In the genomic region with DNA sequence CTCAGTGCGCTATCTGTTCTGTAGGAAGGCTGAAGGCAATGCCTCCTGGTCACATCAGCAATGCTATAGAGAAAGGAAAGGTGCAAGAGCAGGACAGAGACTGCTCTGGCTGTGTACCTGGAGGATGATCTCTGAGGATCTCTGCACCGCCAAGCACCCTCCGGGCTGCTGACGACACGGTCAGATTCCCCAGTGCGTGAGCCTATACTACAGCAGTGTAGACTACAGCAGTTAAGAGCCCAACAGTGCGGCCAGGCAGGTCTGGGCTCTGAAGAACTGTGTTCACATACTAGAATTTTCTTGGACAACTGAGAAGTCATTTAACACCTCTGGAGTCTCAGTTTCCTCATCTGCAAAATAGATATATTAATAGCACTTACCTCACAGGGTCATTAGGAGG, we compare ENCODE assay signal across 17 cellular contexts. TPM values are rescaled to one million over a fixed set of nuclear protein-coding genes. Genes with fewer than 3 reads are reported as not detected.
DNase-seq lines count a peak whose midpoint lies in the region; ATAC-seq and TF ChIP-seq lines count a peak whose summit lies in the region.
"Had no signal": no experiment of that assay in that cellular context is flagged by ENCODE, and none has a peak within 500 bp of the region (broad histone marks: within the 10 kb centered on the region; RNA-seq: fewer than 3 reads in every experiment).

No MANE protein-coding gene starts in this region.

- peaks cover 39 to 92% (median 72%) of the 10 kb centered on the region in 4 donors for H3K4me1 Mint-ChIP-seq in CD4-positive, CD25-positive, alpha-beta regulatory T cell
- peaks cover 52 to 71% (median 64%) of the 10 kb centered on the region in 3 donors for H3K4me1 Mint-ChIP-seq in IgD-negative memory B cell

- peaks cover 26% of the 10 kb centered on the region for H3K36me3 ChIP-seq in CD4-positive, CD25-positive, alpha-beta regulatory T cell (ENCODE audit: control insufficient read depth, insufficient read depth, low read length)
- H3K36me3 ChIP-seq in effector memory CD4-positive, alpha-beta T cell (ENCODE audit: control insufficient read depth, insufficient read depth, low read length) = peaks cover 22% of the 10 kb centered on the region
- H3K36me3 ChIP-seq in gastrocnemius medialis = no peaks in the 10 kb centered on the region
- H3K36me3 ChIP-seq: ascending aorta had no signal

- intact Hi-C loops in gastrocnemius medialis (cut with DNase I; ENCODE audit: low total_unique reads) = no loop called here

- DNase-seq in CD4-positive, CD25-positive, alpha-beta regulatory T cell = no peak
- DNase-seq in effector memory CD4-positive, alpha-beta T cell = no peak
- no peak for DNase-seq in gastrocnemius medialis
- no peak for DNase-seq in DMS53 treated with DMSO at 0.1 percent for 48 hours (lab: John Stamatoyannopoulos, UW; ENCODE audit: unreplicated experiment)
- DNase-seq: activated CD4-positive, CD25-positive, alpha-beta regulatory T cell treated with anti-CD3 and anti-CD28 coated beads, Interleukin-2, amount 50 U/mL, for 72 hours; activated T-cell treated with anti-CD3 and anti-CD28 coated beads, Interleukin-2, amount 50 U/mL, for 4 hours; DND-41; Kasumi-1; NCI-H1417 treated with DMSO at 0.1 percent for 48 hours; NK-92 treated with Interleukin-12 subunit alpha and Interleukin-12 subunit beta, amount 100 ng/mL, for 24 hours; stimulated activated naive CD4-positive, alpha-beta T cell treated with Interleukin-2 at 50 U/mL for 16 hours had no signal

- no peak for TF ChIP-seq CTCF in gastrocnemius medialis (IDR thresholded peaks at IDR 0.05 in 4 of 5, conservative IDR thresholded peaks at IDR 0.05 in 1 of 5)

- peak overlapping the region; percentile 93 to 96 (median 94) for H3K27ac Mint-ChIP-seq in CD4-positive, CD25-positive, alpha-beta regulatory T cell
- peak overlapping the region; percentile 87 to 98 (median 90) for H3K27ac Mint-ChIP-seq in IgD-negative memory B cell
- H3K27ac Mint-ChIP-seq: T-helper 1 cell treated with Interleukin-12 subunit alpha and Interleukin-12 subunit beta and Interleukin-4 antibody, amounts not matched to agents 30 μg/mL and 1 μg/mL, for 36 hours had no signal

- H3K4me3 Mint-ChIP-seq in CD4-positive, CD25-positive, alpha-beta regulatory T cell = peak overlapping the region; percentile 11 to 67 (median 39)
- H3K4me3 Mint-ChIP-seq in IgD-negative memory B cell = peak overlapping the region in 3 of 4 donors; percentile 72 to 79 (median 75)
- H3K4me3 Mint-ChIP-seq: activated T-cell treated with anti-CD3 and anti-CD28 coated beads, Interleukin-2, amount 50 U/mL, for 4 hours; T-helper 1 cell treated with Interleukin-12 subunit alpha and Interleukin-12 subunit beta and Interleukin-4 antibody, amounts not matched to agents 30 μg/mL and 1 μg/mL, for 36 hours had no signal

- H3K27me3 ChIP-seq in CD4-positive, CD25-positive, alpha-beta regulatory T cell (ENCODE audit: control insufficient read depth, insufficient read depth, low read length) = no peaks in the 10 kb centered on the region
- H3K27me3 ChIP-seq in effector memory CD4-positive, alpha-beta T cell (replicated peaks; ENCODE audit: control insufficient read depth, insufficient read depth, low read length, poor library complexity, severe bottlenecking) = no peaks in the 10 kb centered on the region
- H3K27me3 ChIP-seq in gastrocnemius medialis = no peaks in the 10 kb centered on the region
- H3K27me3 ChIP-seq: ascending aorta had no signal

- peaks cover 81% of the 10 kb centered on the region for H3K4me1 ChIP-seq in CD4-positive, CD25-positive, alpha-beta regulatory T cell (ENCODE audit: control insufficient read depth, insufficient read depth, low read length, poor library complexity, severe bottlenecking)
- peaks cover 78% of the 10 kb centered on the region for H3K4me1 ChIP-seq in effector memory CD4-positive, alpha-beta T cell (ENCODE audit: control insufficient read depth, insufficient read depth, low read length, poor library complexity, severe bottlenecking)
- peaks cover 59 to 67% of the 10 kb centered on the region in 2 donors for H3K4me1 ChIP-seq in gastrocnemius medialis

- ATAC-seq in CD4-positive, CD25-positive, alpha-beta regulatory T cell (ENCODE audit: low read depth in 2 of 2) = no peak
- ATAC-seq in gastrocnemius medialis = no peak
- no peak for ATAC-seq in GM21360 (IDR thresholded peaks at IDR 0.05; ENCODE audit: unreplicated experiment)
- no peak for ATAC-seq in HG02763 (IDR thresholded peaks at IDR 0.05; ENCODE audit: unreplicated experiment)
- ATAC-seq: activated T-cell treated with anti-CD3 and anti-CD28 coated beads, Interleukin-2, amount 50 U/mL, for 4 hours had no signal

- H3K9me3 Mint-ChIP-seq in CD4-positive, CD25-positive, alpha-beta regulatory T cell = no peaks in the 10 kb centered on the region
- no peaks in the 10 kb centered on the region for H3K9me3 Mint-ChIP-seq in IgD-negative memory B cell
- H3K9me3 Mint-ChIP-seq: activated T-cell treated with anti-CD3 and anti-CD28 coated beads, Interleukin-2, amount 50 U/mL, for 4 hours; T-helper 1 cell treated with Interleukin-12 subunit alpha and Interleukin-12 subunit beta and Interleukin-4 antibody, amounts not matched to agents 30 μg/mL and 1 μg/mL, for 36 hours had no signal

- H3K9me3 ChIP-seq in CD4-positive, CD25-positive, alpha-beta regulatory T cell (ENCODE audit: control insufficient read depth in 2 of 2, low read length in 2 of 2) = no peaks in the 10 kb centered on the region
- H3K9me3 ChIP-seq in effector memory CD4-positive, alpha-beta T cell (ENCODE audit: control insufficient read depth, low read length) = no peaks in the 10 kb centered on the region
- no peaks in the 10 kb centered on the region for H3K9me3 ChIP-seq in gastrocnemius medialis
- H3K9me3 ChIP-seq: ascending aorta had no signal

- H3K4me3 ChIP-seq in CD4-positive, CD25-positive, alpha-beta regulatory T cell (ENCODE audit: low read depth, low read length) = no peak overlapping the region
- no peak overlapping the region for H3K4me3 ChIP-seq in effector memory CD4-positive, alpha-beta T cell (ENCODE audit: insufficient read depth, low read depth, low read length, poor library complexity, severe bottlenecking)
- H3K4me3 ChIP-seq in gastrocnemius medialis = no peak overlapping the region
- H3K4me3 ChIP-seq: ascending aorta, smooth muscle cell had no signal

- H3K27ac ChIP-seq in CD4-positive, CD25-positive, alpha-beta regulatory T cell (ENCODE audit: insufficient read depth, low read length, poor library complexity, severe bottlenecking) = peak overlapping the region; percentile 24
- H3K27ac ChIP-seq in effector memory CD4-positive, alpha-beta T cell (ENCODE audit: insufficient read depth, low read length, poor library complexity, severe bottlenecking) = peak overlapping the region; percentile 55
- peak overlapping the region; percentile 60 to 74 (median 63) for H3K27ac ChIP-seq in gastrocnemius medialis
- H3K27ac ChIP-seq: ascending aorta had no signal

- H3K27me3 Mint-ChIP-seq in CD4-positive, CD25-positive, alpha-beta regulatory T cell = no peaks in the 10 kb centered on the region
- H3K27me3 Mint-ChIP-seq in IgD-negative memory B cell = no peaks in the 10 kb centered on the region

- peaks cover 24% of the 10 kb centered on the region for H3K36me3 Mint-ChIP-seq in CD4-positive, CD25-positive, alpha-beta regulatory T cell
- peaks cover 2% of the 10 kb centered on the region for H3K36me3 Mint-ChIP-seq in IgD-negative memory B cell

- no peak for TF ChIP-seq POLR2A in gastrocnemius medialis (IDR thresholded peaks at IDR 0.05)

- in situ Hi-C loops in gastrocnemius medialis (cut with MboI; ENCODE audit: low sequenced_read_pairs in 4 of 4) = no loop called here

RNA-seq across cellular contexts. Expression of gene ITPKB, which starts 39.9 kb away (rescaled TPM):
- total RNA-seq in CD4-positive, CD25-positive, alpha-beta regulatory T cell = 216 TPM
- polyA plus RNA-seq in CD4-positive, CD25-positive, alpha-beta regulatory T cell = 10 to 100 TPM; 38.5 to 60.2 (median 44.8) TPM
- 20.4 TPM for polyA plus RNA-seq in IgD-negative memory B cell
- 10 to 100 TPM in 1 of 4 donors, 1 to 10 TPM in 3; 7.1 to 13.9 (median 7.8) TPM for total RNA-seq in gastrocnemius medialis

Comparison
In these comparisons a context has a peak if more than half of its experiments do, and no peak if none do; other contexts are left out.
1. RNA of gene ITPKB, which starts 39.9 kb away (total RNA-seq): 216 TPM in CD4-positive, CD25-positive, alpha-beta regulatory T cell (single experiment); 7.1 to 13.9 TPM in gastrocnemius medialis; every median in the first group is over 10 times any median in the second.
2. Peak in every context shown above with its lines, with median percentiles within 50 percentile points of each other: H3K27ac ChIP-seq.